1 cellular context compared by ENCODE assay signal in genomic region chr1:77539510-77540142, GRCh38.
TF ChIP-seq lines count a peak whose summit lies in the region.

No MANE protein-coding gene starts in this region.

TF ChIP-seq in WTC11, 78 proteins besides CTCF, POLR2A, EP300 and RAD21 (continued from another document):
- TF ChIP-seq ERG (CRISPR knock-in tag; IDR thresholded peaks at IDR 0.05) = no peak
- no peak for TF ChIP-seq TP53 (CRISPR knock-in tag; IDR thresholded peaks at IDR 0.05)
